ENCODE assay signal across 19 cellular contexts in genomic region chr17:33369876-33370275, GRCh38.
A peak's percentile ranks its signal among the peaks of the same experiment; 100 is the strongest.
DNase-seq lines count a peak whose midpoint lies in the region; ATAC-seq and TF ChIP-seq lines count a peak whose summit lies in the region.
"Had no signal": no experiment of that assay in that cellular context is flagged by ENCODE, and none has a peak within 500 bp of the region (broad histone marks: within the 10 kb centered on the region; RNA-seq: fewer than 3 reads in every experiment).

No MANE protein-coding gene starts in this region.

- H3K36me3 ChIP-seq in GM23338 (ENCODE audit: insufficient read depth) (no peaks in the 10 kb centered on the region), smooth muscle cell (ENCODE audit: low read depth) (no peaks in the 10 kb centered on the region)
- H3K36me3 ChIP-seq: BLaER1 treated with 17β-estradiol and CSF1 and Interleukin-3, amounts not matched to agents 10 nM and 100 nM; HAP-1 had no signal

- no peaks in the 10 kb centered on the region; the same call in 1 of the 2 replicates for H4K20me1 ChIP-seq in GM23338 (replicated peaks; ENCODE audit: insufficient read depth)
- H4K20me1 ChIP-seq in smooth muscle cell (ENCODE audit: low read depth) = no peaks in the 10 kb centered on the region
- H4K20me1 ChIP-seq: BLaER1 treated with 17β-estradiol and CSF1 and Interleukin-3, amounts not matched to agents 10 nM and 100 nM had no signal

- H3K4me1 Mint-ChIP-seq in GM23338 (peaks cover 31% of the 10 kb centered on the region), WTC11 (peaks cover 38% of the 10 kb centered on the region)
- H3K4me1 Mint-ChIP-seq: B cell, IgD-negative memory B cell had no signal

- 53% methylated on average over 2 of the region's 2 CpGs for WGBS in smooth muscle cell (ENCODE audit: low lambda C conversion rate)

- no peak overlapping the region for H3K4me3 ChIP-seq in GM23338
- H3K4me3 ChIP-seq in smooth muscle cell = no peak overlapping the region
- H3K4me3 ChIP-seq: BLaER1 treated with 17β-estradiol and CSF1 and Interleukin-3, amounts not matched to agents 10 nM and 100 nM; HAP-1 had no signal

- H3K36me3 Mint-ChIP-seq in GM23338 (ENCODE audit: low read depth) (0 out of 3 replicates have a peak, but pooled peaks cover 3% of the 10 kb centered on the region), WTC11 (no peaks in the 10 kb centered on the region; the same call in 1 of the 2 replicates)
- H3K36me3 Mint-ChIP-seq: CD8-positive, alpha-beta T cell; IgD-negative memory B cell had no signal

- H3K27ac Mint-ChIP-seq in GM23338 = no peak overlapping the region
- H3K27ac Mint-ChIP-seq in WTC11 = 0 out of 2 replicates have a peak overlapping the region, but pooled peaks have one; percentile 12
- H3K27ac Mint-ChIP-seq: B cell; CD8-positive, alpha-beta T cell; IgD-negative memory B cell had no signal

- H3K9ac ChIP-seq in smooth muscle cell (ENCODE audit: low read depth) = no peak overlapping the region
- H3K9ac ChIP-seq: BLaER1 treated with 17β-estradiol and CSF1 and Interleukin-3, amounts not matched to agents 10 nM and 100 nM had no signal

- H3K9me2 ChIP-seq in GM23338 (ENCODE audit: insufficient read depth) = peaks cover 24% of the 10 kb centered on the region

- CTCF ChIA-PET in WTC11 (lab: Charles Lee) = no interaction called here

- H3F3A ChIP-seq in GM23338 (replicated peaks; ENCODE audit: low read depth) (no peaks in the 10 kb centered on the region), smooth muscle cell (ENCODE audit: low read depth) (no peaks in the 10 kb centered on the region)

- TF ChIP-seq CTCF in GM23338 (conservative IDR thresholded peaks at IDR 0.05; ENCODE audit: low read depth in 2 of 2) = no peak
- TF ChIP-seq CTCF in WTC11 (IDR thresholded peaks at IDR 0.05) = no peak
- TF ChIP-seq CTCF in smooth muscle cell (IDR thresholded peaks at IDR 0.05; ENCODE audit: borderline replicate concordance, insufficient read depth, poor library complexity, severe bottlenecking) = no peak

- H2AFZ ChIP-seq in GM23338 = peak overlapping the region; percentile 36; the same call in 1 of the 2 replicates
- H2AFZ ChIP-seq in smooth muscle cell (ENCODE audit: low read depth) = no peak overlapping the region

- H3K27me3 Mint-ChIP-seq in GM23338 (ENCODE audit: insufficient read depth, low read depth, poor library complexity) (peaks cover 13% of the 10 kb centered on the region), WTC11 (ENCODE audit: low read depth) (peaks cover 10% of the 10 kb centered on the region)

- H3K9me3 ChIP-seq in smooth muscle cell (replicated peaks; ENCODE audit: low read depth) = no peaks in the 10 kb centered on the region
- H3K9me3 ChIP-seq: HAP-1 had no signal

- no peak for ATAC-seq in GM23338
- no peak for ATAC-seq in WTC11
- ATAC-seq: CD8-positive, alpha-beta T cell; HepG2 had no signal

- H3K4me1 ChIP-seq in GM23338 (ENCODE audit: insufficient read depth) (peaks cover 8% of the 10 kb centered on the region), smooth muscle cell (ENCODE audit: low read depth) (no peaks in the 10 kb centered on the region)
- H3K4me1 ChIP-seq: HAP-1 had no signal

- peak overlapping the region; percentile 28; the same call in 1 of the 2 replicates for H3K4me2 ChIP-seq in GM23338
- no peak overlapping the region for H3K4me2 ChIP-seq in smooth muscle cell
- H3K4me2 ChIP-seq: BLaER1 treated with 17β-estradiol and CSF1 and Interleukin-3, amounts not matched to agents 10 nM and 100 nM had no signal

- POLR2A ChIA-PET in WTC11 (lab: Charles Lee) = no interaction called here

- H3K79me2 ChIP-seq in GM23338 (replicated peaks; ENCODE audit: insufficient read depth) = no peaks in the 10 kb centered on the region
- H3K79me2 ChIP-seq in smooth muscle cell (ENCODE audit: low read depth) = no peaks in the 10 kb centered on the region

- H3K27me3 ChIP-seq in GM23338 (ENCODE audit: insufficient read depth) (no peaks in the 10 kb centered on the region), smooth muscle cell (ENCODE audit: low read depth) (no peaks in the 10 kb centered on the region)
- H3K27me3 ChIP-seq: BLaER1 treated with 17β-estradiol and CSF1 and Interleukin-3, amounts not matched to agents 10 nM and 100 nM had no signal

- H3K27ac ChIP-seq in GM23338 (ENCODE audit: low read depth) (no peak overlapping the region), smooth muscle cell (ENCODE audit: low read depth) (peak overlapping the region; percentile 4)
- H3K27ac ChIP-seq: BLaER1 treated with 17β-estradiol and CSF1 and Interleukin-3, amounts not matched to agents 10 nM and 100 nM had no signal

- DNase-seq in GM23338 (ENCODE audit: low spot score) = no peak
- DNase-seq in WTC11 (ENCODE audit: low spot score) = no peak
- DNase-seq in islet precursor cell = peak; percentile 85
- DNase-seq in smooth muscle cell (lab: John Stamatoyannopoulos, UW; ENCODE audit: unreplicated experiment) = no peak
- no peak for DNase-seq in glomerular visceral epithelial cell (ENCODE audit: extremely low spot score)
- DNase-seq in anterior cingulate cortex (lab: John Stamatoyannopoulos, UW) = no peak
- DNase-seq in DMS153 (lab: John Stamatoyannopoulos, UW) = no peak
- DNase-seq: 8988T; CD8-positive, alpha-beta T cell; COR-L47; DMS 273 treated with DMSO at 0.1 percent for 48 hours; GDM1; GOT3; KG1 had no signal

- H3K4me3 Mint-ChIP-seq in GM23338 = no peak overlapping the region
- 0 out of 2 replicates have a peak overlapping the region, but pooled peaks have one; percentile 8 for H3K4me3 Mint-ChIP-seq in WTC11
- H3K4me3 Mint-ChIP-seq: B cell; CD8-positive, alpha-beta T cell; IgD-negative memory B cell had no signal

- H3K9me3 Mint-ChIP-seq in GM23338 (no peaks in the 10 kb centered on the region), WTC11 (peaks cover 13% of the 10 kb centered on the region; the same call in 1 of the 2 replicates)
- H3K9me3 Mint-ChIP-seq: CD8-positive, alpha-beta T cell had no signal

TF ChIP-seq in GM23338, 12 proteins besides CTCF, POLR2A, EP300 and RAD21 (continues in another document):
- TF ChIP-seq STAT1 (IDR thresholded peaks at IDR 0.05; ENCODE audit: unreplicated experiment) (no peak), NANOG (IDR thresholded peaks at IDR 0.05; ENCODE audit: borderline replicate concordance) (no peak), REST (IDR thresholded peaks at IDR 0.05; ENCODE audit: unreplicated experiment) (no peak), ZNF114 (CRISPR knock-in tag; IDR thresholded peaks at IDR 0.05) (no peak), EZH2 (IDR thresholded peaks at IDR 0.05; ENCODE audit: low read depth, unreplicated experiment) (no peak), JUNB (IDR thresholded peaks at IDR 0.05; ENCODE audit: unreplicated experiment) (no peak)

TF ChIP-seq in WTC11, 78 proteins besides CTCF, POLR2A, EP300 and RAD21:
- TF ChIP-seq E2F1 (CRISPR knock-in tag; IDR thresholded peaks at IDR 0.05) = no peak
- TF ChIP-seq STAT6 (CRISPR knock-in tag; conservative IDR thresholded peaks at IDR 0.05; ENCODE audit: low read depth) = no peak
- TF ChIP-seq NR1H2 (CRISPR knock-in tag; IDR thresholded peaks at IDR 0.05) = no peak
- TF ChIP-seq ZMAT4 (CRISPR knock-in tag; IDR thresholded peaks at IDR 0.05) = no peak
- no peak for TF ChIP-seq ZBTB21 (CRISPR knock-in tag; IDR thresholded peaks at IDR 0.05; ENCODE audit: borderline replicate concordance)
- TF ChIP-seq TEAD4 (CRISPR knock-in tag; IDR thresholded peaks at IDR 0.05) = no peak
